In genomic region chr1:144537234-144537633, GRCh38 we compare ENCODE assay signal across 13 cellular contexts. TPM values are rescaled to one million over a fixed set of nuclear protein-coding genes. Genes with fewer than 3 reads are reported as not detected.
"Had no signal": no experiment of that assay in that cellular context is flagged by ENCODE, and none has a peak within 500 bp of the region (broad histone marks: within the 10 kb centered on the region; RNA-seq: fewer than 3 reads in every experiment).

No MANE protein-coding gene starts in this region.

RNA-seq across cellular contexts. Expression of gene PPIAL4F, which starts 55.5 kb away (rescaled TPM):
- total RNA-seq: stomach, subcutaneous adipose tissue, suprapubic skin, testis, thoracic aorta, thyroid gland, tibial nerve, transverse colon, upper lobe of right lung, ureter, urinary bladder, uterus, vagina had no signal
